10 cellular contexts compared by ENCODE assay signal in the genomic region with DNA sequence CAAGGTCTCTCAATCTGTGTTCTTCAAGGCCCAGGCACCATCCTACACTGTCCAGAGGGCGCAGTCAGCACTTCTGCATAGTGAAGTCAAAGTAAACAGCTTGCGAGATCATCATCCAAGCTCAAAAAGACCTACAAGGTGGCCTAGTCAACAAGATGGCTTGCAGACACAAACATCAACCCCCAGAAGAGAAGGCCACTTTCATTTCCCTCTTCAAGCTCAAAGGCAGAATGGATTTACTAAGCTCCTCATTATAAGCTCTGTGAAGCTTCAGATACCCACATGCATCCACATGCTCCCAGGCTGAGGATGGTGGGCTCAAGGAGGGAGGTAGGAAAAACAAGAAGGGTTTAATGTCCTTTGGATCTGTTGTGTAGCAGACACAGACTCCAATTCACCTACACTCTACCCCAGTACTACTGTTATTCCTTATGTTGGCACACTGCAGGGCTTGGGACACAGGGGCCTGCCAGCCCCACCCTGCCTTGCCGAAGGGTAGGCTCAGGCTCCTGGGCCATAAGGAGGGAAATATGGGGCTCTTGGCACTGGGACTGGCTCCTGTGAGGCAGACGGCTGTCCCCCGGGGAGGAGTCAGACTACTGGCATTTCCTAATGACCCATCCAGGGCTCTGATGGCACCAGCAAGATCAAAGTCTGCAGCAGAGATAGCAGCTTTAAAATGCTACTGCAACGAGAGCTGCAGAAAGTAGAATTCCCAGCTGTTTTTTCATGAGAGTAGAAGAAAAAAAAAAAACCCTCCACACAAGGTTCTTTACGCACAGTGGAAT. TPM values are rescaled to one million over a fixed set of nuclear protein-coding genes. Genes with fewer than 3 reads are reported as not detected.
DNase-seq lines count a peak whose midpoint lies in the region; ATAC-seq, FAIRE-seq and TF ChIP-seq lines count a peak whose summit lies in the region.
"Had no signal": no experiment of that assay in that cellular context is flagged by ENCODE, and none has a peak within 500 bp of the region (broad histone marks: within the 10 kb centered on the region; RNA-seq: fewer than 3 reads in every experiment).

No MANE protein-coding gene starts in this region.

- BruUV-seq in GM12878 (replicated peaks; lab: Mats Ljungman, UMichigan) = no TSS peak

- 77% methylated on average over 7 of the region's 7 CpGs for WGBS in GM12878 (ENCODE audit: insufficient coverage, insufficient replicate concordance, low lambda C conversion rate, missing lambda C conversion rate)

- no peak overlapping the region for H3K9ac ChIP-seq in GM12878 (ENCODE audit: control insufficient read depth, insufficient read depth, low read length)

- H3K27me3 Mint-ChIP-seq in HFFc6 (ENCODE audit: insufficient read depth) = no peaks in the 10 kb centered on the region; the same call in 1 of the 2 replicates
- H3K27me3 Mint-ChIP-seq: activated CD4-positive, alpha-beta T cell treated with anti-CD3 and anti-CD28 coated beads for 36 hours had no signal

- RAD21 ChIA-PET in GM12878 (lab: Charles Lee; ENCODE audit: unreplicated experiment) = interaction anchor here (0.6 to 3.6 kb wide), 24 partner anchors 8 to 300 kb away, joined by 3 to 34 read pairs (median 5); a partner anchor contains a TSS

- peak; percentile 27 for ATAC-seq in GM12878
- peak; percentile 69 for ATAC-seq in mucosa of descending colon
- ATAC-seq: activated CD4-positive, alpha-beta T cell treated with anti-CD3 and anti-CD28 coated beads for 36 hours had no signal

- H3K4me3 Mint-ChIP-seq in HFFc6 = peak overlapping the region; percentile 41
- H3K4me3 Mint-ChIP-seq: activated CD4-positive, alpha-beta T cell treated with anti-CD3 and anti-CD28 coated beads for 36 hours had no signal

- H3K4me1 ChIP-seq in GM12878 (ENCODE audit: control insufficient read depth, insufficient read depth, low read length) (peaks cover 11% of the 10 kb centered on the region), mucosa of descending colon (ENCODE audit: low read depth) (peaks cover 24% of the 10 kb centered on the region)

- H3K27ac ChIP-seq in GM12878 (ENCODE audit: control insufficient read depth, insufficient read depth) = peak overlapping the region; percentile 33
- H3K27ac ChIP-seq: ascending aorta had no signal

- SMC1A ChIA-PET in GM12878 (lab: Charles Lee; ENCODE audit: uncharacterized antibody, unreplicated experiment) = interaction anchor here (0.6 to 13.3 kb wide), 18 partner anchors 9 to 300 kb away, joined by 3 to 153 read pairs (median 4); no protein-coding TSS in a partner anchor

- no peaks in the 10 kb centered on the region for H3K9me3 ChIP-seq in GM12878 (replicated peaks; ENCODE audit: control insufficient read depth, insufficient read depth, low read length)
- H3K9me3 ChIP-seq in mucosa of descending colon = no peaks in the 10 kb centered on the region
- H3K9me3 ChIP-seq: ascending aorta had no signal

- H3K4me3 ChIP-seq in GM12878 = no peak overlapping the region
- H3K4me3 ChIP-seq in mucosa of descending colon = no peak overlapping the region
- H3K4me3 ChIP-seq: ascending aorta had no signal

- FAIRE-seq in GM12878 (lab: Jason Lieb, UNC) (peak; percentile 72), D721Med (lab: Jason Lieb, UNC) (no peak)

- TF ChIP-seq CTCF in HFFc6 (IDR thresholded peaks at IDR 0.05) (no peak), GM12878 (IDR thresholded peaks at IDR 0.05 in 2 of 3, conservative IDR thresholded peaks at IDR 0.05 in 1 of 3; ENCODE audit: control insufficient read depth in 2 of 3, extremely low read depth in 1 of 3, insufficient read depth in 1 of 3, low read depth in 3 of 3, low read length in 3 of 3) (no peak), mucosa of descending colon (IDR thresholded peaks at IDR 0.05) (no peak), D721Med (IDR thresholded peaks at IDR 0.05; ENCODE audit: insufficient read depth, missing control alignments) (no peak)

- H3K36me3 ChIP-seq in GM12878 (ENCODE audit: control insufficient read depth in 2 of 2, insufficient read depth in 2 of 2, low read length in 1 of 2) (peaks cover 12 to 20% of the 10 kb centered on the region in 2 experiments), mucosa of descending colon (ENCODE audit: low read depth) (no peaks in the 10 kb centered on the region)

- H3K4me2 ChIP-seq in GM12878 (ENCODE audit: control insufficient read depth, insufficient read depth) = no peak overlapping the region

- H2AFZ ChIP-seq in GM12878 (ENCODE audit: control insufficient read depth, low read depth, low read length) = no peak overlapping the region

- TF ChIP-seq RAD21 in GM12878 (IDR thresholded peaks at IDR 0.05; ENCODE audit: insufficient read depth, low read depth, low read length) = no peak

- intact Hi-C loops in GM12878 (cut with micrococcal nuclease; ENCODE audit: unreplicated experiment) (no loop called here), mucosa of descending colon (cut with DNase I, micrococcal nuclease) (no loop called here)

- POLR2A ChIA-PET in GM12878 (lab: Charles Lee) = interaction anchor here (0.5 to 3.7 kb wide), 9 partner anchors 12 to 486 kb away, joined by 3 to 27 read pairs (median 4); no protein-coding TSS in a partner anchor

- no peaks in the 10 kb centered on the region for H3K9me3 Mint-ChIP-seq in HFFc6

- peaks cover 15% of the 10 kb centered on the region for H3K79me2 ChIP-seq in GM12878 (ENCODE audit: control insufficient read depth, insufficient read depth, low read length)

- H3K4me1 Mint-ChIP-seq in HFFc6 (ENCODE audit: low read depth) = peaks cover 38% of the 10 kb centered on the region

- no peaks in the 10 kb centered on the region for H3K27me3 ChIP-seq in GM12878 (replicated peaks in 1 of 2; ENCODE audit: control insufficient read depth in 2 of 2, insufficient read depth in 2 of 2, low read length in 1 of 2)
- H3K27me3 ChIP-seq: ascending aorta had no signal

- TF ChIP-seq POLR2A in GM12878 (IDR thresholded peaks at IDR 0.05; ENCODE audit: low read depth, low read length) = no peak

- no peak for TF ChIP-seq EP300 in GM12878 (IDR thresholded peaks at IDR 0.05; ENCODE audit: borderline replicate concordance in 1 of 2, control insufficient read depth in 1 of 2, low read depth in 2 of 2, low read length in 2 of 2)

- H4K20me1 ChIP-seq in GM12878 (ENCODE audit: control insufficient read depth, insufficient read depth) = no peaks in the 10 kb centered on the region; the same call in 1 of the 2 replicates

- peak overlapping the region; percentile 76 for H3K27ac Mint-ChIP-seq in HFFc6

- H3K36me3 Mint-ChIP-seq in HFFc6 (ENCODE audit: low read depth) = peaks cover 2% of the 10 kb centered on the region

- CTCF ChIA-PET in GM12878 (lab: Yijun Ruan, JAX) = interaction anchor here (0.6 to 7.2 kb wide), 20 partner anchors 12 to 695 kb away, joined by 3 to 133 read pairs (median 4); a partner anchor contains a TSS

- DNase-seq in CD1c-positive myeloid dendritic cell (ENCODE audit: extremely low spot score) (peak; percentile 15), HFFc6 (peak; percentile 71), GM12878 (ENCODE audit: low read depth, low spot score) (no peak), mucosa of descending colon (peak in 2 of 3 donors; percentile 61 to 70), D721Med (ENCODE audit: insufficient read length, low spot score) (no peak), NCI-H526 treated with DMSO at 0.1 percent for 48 hours (lab: John Stamatoyannopoulos, UW) (no peak), activated gamma-delta T cell treated with Interleukin-2 at 50 U/mL for 16 hours (no peak), hippocampal formation (lab: John Stamatoyannopoulos, UW) (no peak)
- DNase-seq: activated CD4-positive, alpha-beta T cell treated with anti-CD3 and anti-CD28 coated beads for 36 hours had no signal

- in situ Hi-C loops in GM12878 (cut with MboI) = no loop called here

TF ChIP-seq in GM12878, 131 proteins besides CTCF, POLR2A, EP300 and RAD21 (continues in another document):
- TF ChIP-seq YBX1 (IDR thresholded peaks at IDR 0.05) (no peak), SPI1 (IDR thresholded peaks at IDR 0.05; ENCODE audit: borderline replicate concordance, insufficient read depth, low read depth, low read length) (peak; percentile 75), ZNF384 (IDR thresholded peaks at IDR 0.05; ENCODE audit: borderline replicate concordance, low read depth, low read length) (no peak)

RNA-seq across cellular contexts. Expression of a gene that starts 42.0 kb away (rescaled TPM):
- total RNA-seq in HFFc6 (2021; fragmentation: NEBNext Ultra II Directional; extraction: Animal tissue kit (Norgen Biotek cat#: 25700)) = under 1 TPM in 5 of 6 experiments, not detected in 1; 0.13 to 0.35 (median 0.17) TPM
- total RNA-seq in GM12878 (2013; cell fraction: nucleolus; rRNA removed) = 4.8 and 5.2 TPM in 2 replicates
- 0.16 and 0.34 TPM in 2 replicates for total RNA-seq in GM12878 (2014; rRNA removed)
- 0.22 and 0.23 TPM in 2 replicates for total RNA-seq in GM12878 (2014; rRNA removed; fragmentation: Illumina TruSeq; extraction: Trizol)
- 0.43 and 1.0 TPM in 2 replicates for total RNA-seq in GM12878 (2021)
- 0.64 TPM for polyA plus RNA-seq in GM12878 (2011; ENCODE audit: low read depth)
- polyA plus RNA-seq in GM12878 (2011; rRNA removed) = 0.50 and 1.4 TPM in 2 replicates
- polyA plus RNA-seq in GM12878 (2011; cell fraction: cytosol; rRNA removed) = 0.48 and 2.0 TPM in 2 replicates
- 48.7 and 55.9 TPM in 2 replicates for polyA plus RNA-seq in GM12878 (2011; cell fraction: nucleus; rRNA removed)
- polyA plus RNA-seq in GM12878 (2012) = 1.1 and 1.6 TPM in 2 replicates
- 0.37 and 0.54 TPM in 2 replicates for polyA plus RNA-seq in GM12878 (2014; fragmentation: Illumina TruSeq; extraction: Trizol)
- under 1 TPM; 0.08 to 0.15 TPM for polyA plus RNA-seq in GM12878 (2014; fragmentation: Nextera tagmentation; extraction: Ambion mirVana)
- 0.96 and 1.3 TPM in 2 replicates for polyA plus RNA-seq in GM12878 (2014; rRNA removed)
- polyA plus RNA-seq in GM12878 (2016; fragmentation: Nextera tagmentation; extraction: Ambion mirVana) = under 1 TPM; 0.40 to 0.42 TPM
- 0.80 and 1.1 TPM in 2 replicates for polyA minus RNA-seq in GM12878 (2011; rRNA and poly(A)+ RNA removed)
- not detected in 2 replicates for polyA minus RNA-seq in GM12878 (2011; cell fraction: cytosol; rRNA and poly(A)+ RNA removed)
- 2.1 and 2.9 TPM in 2 replicates for polyA minus RNA-seq in GM12878 (2011; cell fraction: nucleus; rRNA and poly(A)+ RNA removed)
- 10 to 100 TPM in 1 of 3 donors, 1 to 10 TPM in 2; 3.8 to 10.0 (median 4.7) TPM for total RNA-seq in mucosa of descending colon

Comparison
In these comparisons a context has a peak if more than half of its experiments do, and no peak if none do; other contexts are left out.
1. DNase-seq: peak in CD1c-positive myeloid dendritic cell (single experiment), HFFc6 (single experiment) and mucosa of descending colon (2 of 3); none in GM12878 (single experiment), D721Med (single experiment), NCI-H526 treated with DMSO at 0.1 percent for 48 hours (single experiment), activated gamma-delta T cell treated with Interleukin-2 at 50 U/mL for 16 hours (single experiment) and hippocampal formation (0 of 2).